In the genomic region with DNA sequence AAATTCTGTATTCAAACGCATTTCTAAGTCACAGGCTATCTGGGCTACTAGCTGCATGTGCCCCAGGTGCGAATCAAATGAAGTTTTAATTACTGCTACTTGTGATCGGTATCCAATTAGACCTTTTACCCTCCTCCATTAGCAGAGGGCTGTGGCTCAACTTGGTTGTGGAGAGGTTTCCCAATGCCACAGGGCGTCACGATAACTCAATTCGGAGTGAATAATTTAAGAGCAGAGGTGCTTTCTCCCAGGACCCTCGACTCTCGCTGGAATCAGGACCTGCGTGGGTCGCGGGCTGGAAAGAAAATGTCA, we compare ENCODE assay signal across 8 cellular contexts. TPM values are rescaled to one million over a fixed set of nuclear protein-coding genes. Genes with fewer than 3 reads are reported as not detected.
DNase-seq lines count a peak whose midpoint lies in the region; ATAC-seq and TF ChIP-seq lines count a peak whose summit lies in the region.

No MANE protein-coding gene starts in this region.

- no peaks in the 10 kb centered on the region for H3K9me3 ChIP-seq in BE2C
- no peaks in the 10 kb centered on the region for H3K9me3 ChIP-seq in stomach

- H3K36me3 ChIP-seq in BE2C: no peaks in the 10 kb centered on the region
- H3K36me3 ChIP-seq in stomach: peaks cover 9 to 20% (median 12%) of the 10 kb centered on the region in 4 donors

- peaks cover 53% of the 10 kb centered on the region for H3K4me1 Mint-ChIP-seq in activated naive CD8-positive, alpha-beta T cell treated with anti-CD3 and anti-CD28 coated beads for 36 hours
- H3K4me1 Mint-ChIP-seq in immature natural killer cell: peaks cover 14 to 43% of the 10 kb centered on the region in 2 donors

- ATAC-seq in GM19397 (IDR thresholded peaks at IDR 0.05; ENCODE audit: unreplicated experiment) (peak; percentile 4), HG03442 (IDR thresholded peaks at IDR 0.05; ENCODE audit: unreplicated experiment) (peak; percentile 20)

- peak overlapping the region; percentile 92 to 95 (median 94) for H3K27ac ChIP-seq in stomach

- peak overlapping the region; percentile 96 for H3K27ac Mint-ChIP-seq in activated naive CD8-positive, alpha-beta T cell treated with anti-CD3 and anti-CD28 coated beads for 36 hours
- peak overlapping the region; percentile 89 to 99 (median 98) for H3K27ac Mint-ChIP-seq in immature natural killer cell

- H3K27me3 ChIP-seq in BE2C (no peaks in the 10 kb centered on the region), stomach (no peaks in the 10 kb centered on the region)

- DNase-seq in BE2C: no peak
- no peak for DNase-seq in activated naive CD8-positive, alpha-beta T cell treated with anti-CD3 and anti-CD28 coated beads for 36 hours
- DNase-seq in immature natural killer cell: no peak
- DNase-seq in stomach: no peak
- no peak for DNase-seq in DMS153 treated with DMSO at 0.1 percent for 48 hours (lab: John Stamatoyannopoulos, UW; ENCODE audit: unreplicated experiment)
- no peak for DNase-seq in NCI-H774 (lab: John Stamatoyannopoulos, UW)

- H3K4me1 ChIP-seq in BE2C (peaks cover 3% of the 10 kb centered on the region; the same call in 1 of the 2 replicates), stomach (peaks cover 5 to 27% (median 20%) of the 10 kb centered on the region in 4 donors)

- TF ChIP-seq EP300 in stomach (IDR thresholded peaks at IDR 0.05): no peak

- intact Hi-C loops in stomach (cut with DNase I; ENCODE audit: low total_unique reads): no loop called here

- H3K4me3 ChIP-seq in BE2C (ENCODE audit: low read depth, low read length) (peak overlapping the region; percentile 85), stomach (peak overlapping the region; percentile 56 to 77 (median 66))

- peak overlapping the region; percentile 90 for H3K4me3 Mint-ChIP-seq in activated naive CD8-positive, alpha-beta T cell treated with anti-CD3 and anti-CD28 coated beads for 36 hours
- peak overlapping the region; percentile 95 to 99 (median 97) for H3K4me3 Mint-ChIP-seq in immature natural killer cell

- peaks cover 24% of the 10 kb centered on the region for H3K36me3 Mint-ChIP-seq in activated naive CD8-positive, alpha-beta T cell treated with anti-CD3 and anti-CD28 coated beads for 36 hours
- H3K36me3 Mint-ChIP-seq in immature natural killer cell: peaks cover 4 to 19% (median 7%) of the 10 kb centered on the region in 3 donors

- no peaks in the 10 kb centered on the region for H3K9me3 Mint-ChIP-seq in activated naive CD8-positive, alpha-beta T cell treated with anti-CD3 and anti-CD28 coated beads for 36 hours
- H3K9me3 Mint-ChIP-seq in immature natural killer cell: no peaks in the 10 kb centered on the region

- no peaks in the 10 kb centered on the region for H3K27me3 Mint-ChIP-seq in activated naive CD8-positive, alpha-beta T cell treated with anti-CD3 and anti-CD28 coated beads for 36 hours
- peaks cover 5 to 9% (median 7%) of the 10 kb centered on the region in 3 donors for H3K27me3 Mint-ChIP-seq in immature natural killer cell (ENCODE audit: low read depth in 3 of 3)

- no peak for TF ChIP-seq CTCF in BE2C (IDR thresholded peaks at IDR 0.05; ENCODE audit: low read depth, low read length)
- no peak for TF ChIP-seq CTCF in stomach (IDR thresholded peaks at IDR 0.05)

- no peak for TF ChIP-seq POLR2A in stomach (IDR thresholded peaks at IDR 0.05)

- 0 to 3% (median 1%) methylated on average over 11 of the region's 11 CpGs for WGBS in stomach, 5 donors

RNA-seq across cellular contexts. Expression of a gene that starts 0.6 kb away (rescaled TPM):
- polyA plus RNA-seq in BE2C (2012; ENCODE audit: insufficient read depth, insufficient read length, low read depth): 2.3 TPM
- 10 to 100 TPM; 11.3 TPM for total RNA-seq in activated naive CD8-positive, alpha-beta T cell treated with anti-CD3 and anti-CD28 coated beads for 36 hours
- polyA plus RNA-seq in immature natural killer cell: 10 to 100 TPM; 10.4 to 17.4 (median 16.1) TPM
- total RNA-seq in stomach: 10 to 100 TPM in 2 of 5 donors, 1 to 10 TPM in 3; 1.2 to 24.8 (median 4.9) TPM
- 1 to 10 TPM; 6.6 to 9.9 (median 8.9) TPM for polyA plus RNA-seq in stomach
